ENCODE assay signal across 6 cellular contexts in the genomic region with DNA sequence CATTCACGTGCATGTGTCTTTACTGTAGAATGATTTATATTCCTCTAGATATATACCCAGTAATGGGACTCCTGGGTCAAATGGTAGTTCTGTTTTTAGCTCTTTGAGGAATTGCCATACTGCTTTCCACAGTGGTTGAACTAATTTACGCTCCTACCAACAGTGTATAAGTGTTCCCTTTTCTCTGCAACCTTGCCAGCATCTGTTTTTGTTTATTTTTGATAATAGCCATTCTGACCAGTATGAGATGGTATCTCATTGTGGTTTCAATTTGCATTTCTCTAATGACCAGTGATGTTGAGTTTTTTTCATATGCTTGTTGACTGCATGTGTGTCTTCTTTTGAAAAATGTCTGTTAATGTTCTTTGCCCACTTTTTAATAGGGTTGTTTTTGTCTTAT.
DNase-seq lines count a peak whose midpoint lies in the region; ATAC-seq and TF ChIP-seq lines count a peak whose summit lies in the region.
"Not testable (repeated sequence)": the region's sequence is repeated elsewhere in the genome, so short reads cannot be mapped to it uniquely, and the experiment has no call there.

No MANE protein-coding gene starts in this region.

- H3K4me3 Mint-ChIP-seq in CD8-positive, alpha-beta T cell; T-helper 17 cell; activated naive CD4-positive, alpha-beta T cell treated with anti-CD3 and anti-CD28 coated beads, Interleukin-2, amount 50 U/mL, for 24 hours; dendritic cell treated with granulocyte-macrophage colony-stimulating factor and Interleukin-4, amounts not matched to agents 40 ng/mL and 50 ng/mL, for 4 days; naive thymus-derived CD4-positive, alpha-beta T cell: not testable (repeated sequence)

- H3K4me1 Mint-ChIP-seq in CD8-positive, alpha-beta T cell (ENCODE audit: low read depth) = peaks cover 56% of the 10 kb centered on the region
- H3K4me1 Mint-ChIP-seq in T-helper 17 cell = peaks cover 39% of the 10 kb centered on the region
- H3K4me1 Mint-ChIP-seq in activated naive CD4-positive, alpha-beta T cell treated with anti-CD3 and anti-CD28 coated beads, Interleukin-2, amount 50 U/mL, for 24 hours = peaks cover 79% of the 10 kb centered on the region
- H3K4me1 Mint-ChIP-seq in dendritic cell treated with granulocyte-macrophage colony-stimulating factor and Interleukin-4, amounts not matched to agents 40 ng/mL and 50 ng/mL, for 4 days (ENCODE audit: low read depth) = peaks cover 86% of the 10 kb centered on the region
- H3K4me1 Mint-ChIP-seq in naive thymus-derived CD4-positive, alpha-beta T cell = peaks cover 38 to 86% (median 65%) of the 10 kb centered on the region in 7 donors

- not testable (repeated sequence) for H3K9me3 ChIP-seq in CD8-positive, alpha-beta T cell (ENCODE audit: low read length); T-helper 17 cell (ENCODE audit: control insufficient read depth, low read length, poor library complexity, severe bottlenecking); naive thymus-derived CD4-positive, alpha-beta T cell (ENCODE audit: control insufficient read depth in 2 of 3, low read length in 3 of 3)

- not testable (repeated sequence) for H3K27me3 Mint-ChIP-seq in CD8-positive, alpha-beta T cell (ENCODE audit: low read depth); T-helper 17 cell; activated naive CD4-positive, alpha-beta T cell treated with anti-CD3 and anti-CD28 coated beads, Interleukin-2, amount 50 U/mL, for 24 hours; dendritic cell treated with granulocyte-macrophage colony-stimulating factor and Interleukin-4, amounts not matched to agents 40 ng/mL and 50 ng/mL, for 4 days; naive thymus-derived CD4-positive, alpha-beta T cell

- TF ChIP-seq CTCF in CD8-positive, alpha-beta T cell (IDR thresholded peaks at IDR 0.05) = not testable (repeated sequence)

- not testable (repeated sequence) for ATAC-seq in CD8-positive, alpha-beta T cell; T-helper 17 cell; naive thymus-derived CD4-positive, alpha-beta T cell

- H3K27me3 ChIP-seq in CD8-positive, alpha-beta T cell (ENCODE audit: insufficient read depth, low read length); naive thymus-derived CD4-positive, alpha-beta T cell (ENCODE audit: control insufficient read depth in 2 of 2, insufficient read depth in 2 of 2, low read length in 2 of 2): not testable (repeated sequence)

- not testable (repeated sequence) for H3K4me3 ChIP-seq in CD8-positive, alpha-beta T cell (ENCODE audit: low read depth, low read length); naive thymus-derived CD4-positive, alpha-beta T cell (ENCODE audit: low read length)

- intact Hi-C loops in CD8-positive, alpha-beta T cell (cut with DNase I, micrococcal nuclease) = loop anchor here (5.0 to 10.0 kb wide), 3 partner anchors 122 to 242 kb away; partner anchors contain the start of gene IRF2BP2 (in 1 of the 2)
- intact Hi-C loops in dendritic cell treated with granulocyte-macrophage colony-stimulating factor and Interleukin-4, amounts not matched to agents 40 ng/mL and 50 ng/mL, for 4 days (cut with micrococcal nuclease) = not testable (repeated sequence)
- intact Hi-C loops in naive thymus-derived CD4-positive, alpha-beta T cell (cut with micrococcal nuclease) = loop anchor here (1.0 to 10.0 kb wide), 3 partner anchors 158 to 658 kb away; partner anchors contain the start of gene B3GALNT2 (in 1 of the 2)

- H3K27ac ChIP-seq in CD8-positive, alpha-beta T cell (ENCODE audit: low read depth, low read length); naive thymus-derived CD4-positive, alpha-beta T cell (ENCODE audit: low read depth, low read length): not testable (repeated sequence)

- CTCF ChIA-PET in CD8-positive, alpha-beta T cell (lab: Charles Lee); naive thymus-derived CD4-positive, alpha-beta T cell (lab: Charles Lee): not testable (repeated sequence)

- H3K36me3 Mint-ChIP-seq in CD8-positive, alpha-beta T cell; T-helper 17 cell (ENCODE audit: low read depth); activated naive CD4-positive, alpha-beta T cell treated with anti-CD3 and anti-CD28 coated beads, Interleukin-2, amount 50 U/mL, for 24 hours; dendritic cell treated with granulocyte-macrophage colony-stimulating factor and Interleukin-4, amounts not matched to agents 40 ng/mL and 50 ng/mL, for 4 days (ENCODE audit: low read depth); naive thymus-derived CD4-positive, alpha-beta T cell: not testable (repeated sequence)

- H3K27ac Mint-ChIP-seq in CD8-positive, alpha-beta T cell = peak overlapping the region; percentile 37
- H3K27ac Mint-ChIP-seq in T-helper 17 cell = peak overlapping the region; percentile 85
- peak overlapping the region; percentile 66 for H3K27ac Mint-ChIP-seq in activated naive CD4-positive, alpha-beta T cell treated with anti-CD3 and anti-CD28 coated beads, Interleukin-2, amount 50 U/mL, for 24 hours
- peak overlapping the region; percentile 96 for H3K27ac Mint-ChIP-seq in dendritic cell treated with granulocyte-macrophage colony-stimulating factor and Interleukin-4, amounts not matched to agents 40 ng/mL and 50 ng/mL, for 4 days
- H3K27ac Mint-ChIP-seq in naive thymus-derived CD4-positive, alpha-beta T cell = peak overlapping the region in 5 of 9 donors; percentile 14 to 86 (median 67)

- POLR2A ChIA-PET in CD8-positive, alpha-beta T cell (lab: Charles Lee); naive thymus-derived CD4-positive, alpha-beta T cell (lab: Charles Lee): not testable (repeated sequence)

- not testable (repeated sequence) for DNase-seq in CD8-positive, alpha-beta T cell; T-helper 17 cell; naive thymus-derived CD4-positive, alpha-beta T cell
- peak; percentile 34 for DNase-seq in RPMI7951 (ENCODE audit: low read depth)

- H3K4me1 ChIP-seq in CD8-positive, alpha-beta T cell (ENCODE audit: insufficient read depth, low read length) = peaks cover 44% of the 10 kb centered on the region
- H3K4me1 ChIP-seq in naive thymus-derived CD4-positive, alpha-beta T cell (ENCODE audit: control insufficient read depth in 2 of 2, insufficient read depth in 2 of 2, low read length in 2 of 2) = peaks cover 36 to 54% of the 10 kb centered on the region in 2 donors

- not testable (repeated sequence) for H3K9me3 Mint-ChIP-seq in CD8-positive, alpha-beta T cell; activated naive CD4-positive, alpha-beta T cell treated with anti-CD3 and anti-CD28 coated beads, Interleukin-2, amount 50 U/mL, for 24 hours; dendritic cell treated with granulocyte-macrophage colony-stimulating factor and Interleukin-4, amounts not matched to agents 40 ng/mL and 50 ng/mL, for 4 days; naive thymus-derived CD4-positive, alpha-beta T cell

- not testable (repeated sequence) for H3K36me3 ChIP-seq in CD8-positive, alpha-beta T cell (ENCODE audit: insufficient read depth, low read length); naive thymus-derived CD4-positive, alpha-beta T cell (ENCODE audit: control insufficient read depth in 2 of 3, insufficient read depth in 3 of 3, low read length in 3 of 3)

Comparison
In these comparisons a context has a peak if more than half of its experiments do, and no peak if none do; other contexts are left out.
1. H3K27ac Mint-ChIP-seq: peak in every context shown above with its lines; median percentile 96 in dendritic cell treated with granulocyte-macrophage colony-stimulating factor and Interleukin-4, amounts not matched to agents 40 ng/mL and 50 ng/mL, for 4 days; 85 in T-helper 17 cell; 67 in naive thymus-derived CD4-positive, alpha-beta T cell; 66 in activated naive CD4-positive, alpha-beta T cell treated with anti-CD3 and anti-CD28 coated beads, Interleukin-2, amount 50 U/mL, for 24 hours; 37 in CD8-positive, alpha-beta T cell.